In the genomic region with DNA sequence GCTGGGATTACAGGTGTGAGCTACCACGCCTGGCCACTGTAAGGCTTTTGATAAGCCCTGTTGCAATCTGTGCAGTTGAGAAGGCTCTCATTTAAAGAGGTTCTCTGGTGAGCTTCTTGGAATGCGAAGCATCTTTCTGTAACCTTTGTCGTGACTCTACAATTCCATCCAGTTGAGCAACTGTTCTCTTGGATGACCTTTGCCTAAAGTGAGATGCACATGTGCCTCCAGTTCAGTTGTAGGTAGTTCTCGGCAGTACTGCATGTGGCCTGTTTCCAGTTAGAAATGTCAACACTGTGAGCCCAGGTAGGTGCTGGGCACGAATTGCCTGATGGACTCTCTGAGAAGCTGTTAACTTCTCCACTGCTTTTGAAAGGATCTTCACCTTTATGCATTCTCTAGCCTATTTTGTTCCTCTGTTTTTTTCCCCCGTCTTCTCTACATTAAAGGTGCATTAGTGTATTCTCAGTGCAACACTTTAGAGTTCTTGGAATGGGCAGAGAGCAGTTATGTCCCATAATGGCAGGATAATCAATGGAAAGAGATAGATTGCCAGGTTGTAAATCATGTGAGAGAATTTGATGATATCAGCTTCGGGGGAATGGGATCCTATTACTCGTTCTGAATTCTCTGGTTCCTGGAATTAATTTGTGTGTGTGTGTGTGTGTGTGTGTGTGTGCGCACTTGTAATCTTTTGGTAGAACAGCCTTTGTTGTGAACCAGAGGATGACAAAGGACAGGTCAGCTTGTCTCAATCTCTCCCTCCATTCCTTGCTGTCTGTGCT, we compare ENCODE assay signal across 22 cellular contexts. TPM values are rescaled to one million over a fixed set of nuclear protein-coding genes. Genes with fewer than 3 reads are reported as not detected.
DNase-seq lines count a peak whose midpoint lies in the region; ATAC-seq, FAIRE-seq and TF ChIP-seq lines count a peak whose summit lies in the region.
"Had no signal": no experiment of that assay in that cellular context is flagged by ENCODE, and none has a peak within 500 bp of the region (broad histone marks: within the 10 kb centered on the region; RNA-seq: fewer than 3 reads in every experiment).

No MANE protein-coding gene starts in this region.

- TF ChIP-seq CTCF in A549 (IDR thresholded peaks at IDR 0.05): no peak
- TF ChIP-seq CTCF in cardiac fibroblast (IDR thresholded peaks at IDR 0.05; ENCODE audit: low read depth, low read length): no peak
- TF ChIP-seq CTCF in left lung (IDR thresholded peaks at IDR 0.05): no peak

- no peak overlapping the region for H3K27ac ChIP-seq in A549
- no peak overlapping the region for H3K27ac ChIP-seq in left lung
- H3K27ac ChIP-seq: esophagus squamous epithelium, hepatocyte had no signal

- CTCF ChIA-PET in A549 (lab: Yijun Ruan, JAX): interaction anchor here (0.6 kb wide), 1 partner anchor 178 kb away, joined by 3 read pairs; no protein-coding TSS in a partner anchor

- ATAC-seq in A549: no peak
- peak; percentile 63 for ATAC-seq in left lung
- ATAC-seq in HG03175 (IDR thresholded peaks at IDR 0.05; ENCODE audit: unreplicated experiment): no peak
- ATAC-seq: activated T-helper 17 cell treated with anti-CD3 and anti-CD28 coated beads, Interleukin-2, amount 50 U/mL, for 72 hours; stimulated activated effector memory CD8-positive, alpha-beta T cell treated with anti-CD3 and anti-CD28 coated beads, Interleukin-12 subunit alpha, Interleukin-12 subunit beta, amount 100 ng/mL, for 72 hours had no signal

- no peak for TF ChIP-seq POLR2A in A549 (IDR thresholded peaks at IDR 0.05; ENCODE audit: low read length)

- no peaks in the 10 kb centered on the region for H3K36me3 ChIP-seq in left lung
- H3K36me3 ChIP-seq: esophagus squamous epithelium had no signal

- WGBS in A549 (ENCODE audit: missing lambda C conversion rate): 38% methylated on average over 8 of the region's 9 CpGs

- POLR2A ChIA-PET in A549 (lab: Yijun Ruan, JAX): no interaction called here

- no peak for FAIRE-seq in A549 (lab: Jason Lieb, UNC)

- TF ChIP-seq RAD21 in A549 (conservative IDR thresholded peaks at IDR 0.05 in 1 of 2, IDR thresholded peaks at IDR 0.05 in 1 of 2): no peak

- H3K4me3 ChIP-seq in A549 (no peak overlapping the region), cardiac fibroblast (replicated peaks in 1 of 2; ENCODE audit: low read depth in 2 of 2, low read length in 2 of 2) (no peak overlapping the region), left lung (no peak overlapping the region)
- H3K4me3 ChIP-seq: esophagus squamous epithelium, hepatocyte had no signal

- H3K9me3 ChIP-seq in A549 (no peaks in the 10 kb centered on the region), left lung (no peaks in the 10 kb centered on the region)
- H3K9me3 ChIP-seq: esophagus squamous epithelium had no signal

- 0 out of 3 replicates have a peak overlapping the region, but pooled peaks have one; percentile 4 for H3K4me2 ChIP-seq in A549
- H3K4me2 ChIP-seq: hepatocyte had no signal

- DNase-seq in A549 (ENCODE audit: low read depth in 1 of 2, low spot score in 1 of 2) (no peak), HCEC 1CT (peak; percentile 45), cardiac fibroblast (ENCODE audit: low read depth in 2 of 2) (peak; percentile 31 to 55), left lung (no peak), HuH-7.5 (ENCODE audit: low spot score) (no peak), DMS 273 (lab: John Stamatoyannopoulos, UW; ENCODE audit: unreplicated experiment) (no peak), NCI-H2107 (lab: John Stamatoyannopoulos, UW) (no peak)
- DNase-seq: activated CD4-positive, CD25-positive, alpha-beta regulatory T cell treated with anti-CD3 and anti-CD28 coated beads, Interleukin-2, amount 50 U/mL, for 72 hours; CD4-positive, alpha-beta T cell; central memory CD4-positive, alpha-beta T cell; DND-41; esophagus squamous epithelium; H7; KG1; midbrain; NCI-H1048; NCI-H2081 treated with DMSO at 0.1 percent for 48 hours; NCI-H69 had no signal

- no peaks in the 10 kb centered on the region for H3K27me3 ChIP-seq in left lung
- H3K27me3 ChIP-seq: esophagus squamous epithelium, hepatocyte had no signal

- H3K4me1 ChIP-seq in A549 (peaks cover 7% of the 10 kb centered on the region; the same call in 1 of the 3 replicates), left lung (no peaks in the 10 kb centered on the region)

- intact Hi-C loops in left lung (cut with DNase I): no loop called here

- TF ChIP-seq EP300 in A549 (IDR thresholded peaks at IDR 0.05): no peak

TF ChIP-seq in A549, 52 proteins besides CTCF, POLR2A, EP300 and RAD21:
- TF ChIP-seq MAZ (IDR thresholded peaks at IDR 0.05; ENCODE audit: borderline replicate concordance, low read depth, low read length): no peak
- no peak for TF ChIP-seq RARB (CRISPR knock-in tag; IDR thresholded peaks at IDR 0.05)
- no peak for TF ChIP-seq JUN (IDR thresholded peaks at IDR 0.05)
- TF ChIP-seq PBX3 (IDR thresholded peaks at IDR 0.05): no peak
- no peak for TF ChIP-seq TFCP2L1 (CRISPR knock-in tag; IDR thresholded peaks at IDR 0.05)
- TF ChIP-seq, protein P1, sequence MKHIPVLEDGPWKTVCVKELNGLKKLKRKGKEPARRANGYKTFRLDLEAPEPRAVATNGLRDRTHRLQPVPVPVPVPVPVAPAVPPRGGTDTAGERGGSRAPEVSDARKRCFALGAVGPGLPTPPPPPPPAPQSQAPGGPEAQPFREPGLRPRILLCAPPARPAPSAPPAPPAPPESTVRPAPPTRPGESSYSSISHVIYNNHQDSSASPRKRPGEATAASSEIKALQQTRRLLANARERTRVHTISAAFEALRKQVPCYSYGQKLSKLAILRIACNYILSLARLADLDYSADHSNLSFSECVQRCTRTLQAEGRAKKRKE (CRISPR knock-in tag; IDR thresholded peaks at IDR 0.05; ENCODE audit: low read depth): no peak
- no peak for TF ChIP-seq RCOR1 (IDR thresholded peaks at IDR 0.05; ENCODE audit: low read depth, low read length)
- no peak for TF ChIP-seq CBX2 (IDR thresholded peaks at IDR 0.05; ENCODE audit: borderline replicate concordance, low read depth)
- TF ChIP-seq PHF8 (IDR thresholded peaks at IDR 0.05; ENCODE audit: borderline replicate concordance, low read depth): no peak
- TF ChIP-seq, protein P2, sequence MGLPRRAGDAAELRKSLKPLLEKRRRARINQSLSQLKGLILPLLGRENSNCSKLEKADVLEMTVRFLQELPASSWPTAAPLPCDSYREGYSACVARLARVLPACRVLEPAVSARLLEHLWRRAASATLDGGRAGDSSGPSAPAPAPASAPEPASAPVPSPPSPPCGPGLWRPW (IDR thresholded peaks at IDR 0.05): no peak
- no peak for TF ChIP-seq RNF2 (IDR thresholded peaks at IDR 0.05; ENCODE audit: borderline replicate concordance, low read depth)
- TF ChIP-seq HEYL (CRISPR knock-in tag; IDR thresholded peaks at IDR 0.05): no peak

RNA-seq across cellular contexts. Expression of gene PTPRG, which starts 51.0 kb away (rescaled TPM):
- polyA plus RNA-seq in A549 (2011; rRNA removed) (4.5 and 4.8 TPM in 2 replicates), A549 (2017; fragmentation: RNase III; extraction: RNeasy Plus Mini Kit Qiagen cat#74134 plus additional on column Dnase treatment) (4.7 to 5.4 TPM (median 4.8 TPM) in 3 replicates)
- polyA plus RNA-seq in A549 (2012; cell fraction: cytosol; rRNA removed): 0.75 and 1.2 TPM in 2 replicates
- polyA plus RNA-seq in A549 (2012; cell fraction: nucleus; rRNA removed): 1.4 and 1.7 TPM in 2 replicates
- polyA minus RNA-seq in A549 (2011; rRNA and poly(A)+ RNA removed): 10.2 and 11.0 TPM in 2 replicates
- total RNA-seq in left lung: 10 to 100 TPM; 69.2 to 88.4 TPM
- total RNA-seq: activated T-helper 17 cell treated with anti-CD3 and anti-CD28 coated beads, Interleukin-2, amount 50 U/mL, for 72 hours had no signal

Comparison
In these comparisons a context has a peak if more than half of its experiments do, and no peak if none do; other contexts are left out.
1. DNase-seq: peak in HCEC 1CT (single experiment) and cardiac fibroblast (2 of 2); none in A549 (0 of 2), left lung (0 of 2), HuH-7.5 (single experiment), DMS 273 (single experiment) and NCI-H2107 (single experiment).